Comparison of ENCODE assay signal across 23 cellular contexts in the genomic region with DNA sequence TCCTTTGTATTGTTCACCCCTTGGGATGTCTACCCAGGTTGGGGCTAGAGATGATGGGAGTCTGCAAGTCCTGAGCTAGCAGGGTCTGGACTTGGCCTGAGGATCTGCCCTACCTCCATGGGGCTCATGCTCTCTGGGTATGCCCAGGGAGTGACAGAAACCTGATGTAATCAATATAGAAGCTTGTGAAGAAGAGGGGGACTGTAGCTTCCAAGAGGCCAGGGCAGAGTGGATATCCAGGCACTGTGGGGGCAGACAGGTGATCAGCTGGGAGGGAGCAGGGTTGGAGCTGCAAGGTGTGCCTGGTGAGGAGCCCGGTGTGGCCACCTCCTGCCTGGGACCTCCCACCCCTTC.
DNase-seq lines count a peak whose midpoint lies in the region; ATAC-seq and TF ChIP-seq lines count a peak whose summit lies in the region.
"Had no signal": no experiment of that assay in that cellular context is flagged by ENCODE, and none has a peak within 500 bp of the region (broad histone marks: within the 10 kb centered on the region; RNA-seq: fewer than 3 reads in every experiment).

No MANE protein-coding gene starts in this region.

- H3K4me3 ChIP-seq in left ventricle myocardium inferior (no peak overlapping the region), Caco-2 (ENCODE audit: low read depth, low read length) (no peak overlapping the region), upper lobe of right lung (no peak overlapping the region)
- H3K4me3 ChIP-seq: BLaER1, GM12878, GM23338 had no signal

- TF ChIP-seq CTCF in left ventricle myocardium inferior (IDR thresholded peaks at IDR 0.05; ENCODE audit: borderline replicate concordance) (no peak), chondrocyte (IDR thresholded peaks at IDR 0.05) (no peak), Caco-2 (IDR thresholded peaks at IDR 0.05; ENCODE audit: insufficient read depth in 1 of 2, low read depth in 1 of 2, low read length in 1 of 2, severe bottlenecking in 1 of 2, unreplicated experiment in 1 of 2) (no peak), upper lobe of right lung (IDR thresholded peaks at IDR 0.05) (no peak)

- H3K9me3 Mint-ChIP-seq in T-helper 2 cell treated with Interferon-gamma antibody and Interleukin-4, amounts not matched to agents 5 μg/mL and 100 μg/mL, for 36 hours, result no peaks in the 10 kb centered on the region
- no peaks in the 10 kb centered on the region for H3K9me3 Mint-ChIP-seq in chondrocyte (ENCODE audit: low read depth)
- H3K9me3 Mint-ChIP-seq in stimulated activated effector memory CD8-positive, alpha-beta T cell treated with anti-CD3 and anti-CD28 coated beads, Interleukin-12 subunit alpha, Interleukin-12 subunit beta, amount 100 ng/mL, for 72 hours, result no peaks in the 10 kb centered on the region
- no peaks in the 10 kb centered on the region for H3K9me3 Mint-ChIP-seq in Caco-2 (ENCODE audit: unreplicated experiment)
- H3K9me3 Mint-ChIP-seq: CD4-positive, alpha-beta T cell; GM23338 had no signal

- H3K27ac ChIP-seq in left ventricle myocardium inferior (replicated peaks) (peak overlapping the region; percentile 46), upper lobe of right lung (no peak overlapping the region)
- H3K27ac ChIP-seq: 22Rv1, BLaER1, RWPE1 had no signal

- no peak for DNase-seq in T-helper 2 cell treated with Interferon-gamma antibody and Interleukin-4, amounts not matched to agents 5 μg/mL and 100 μg/mL, for 36 hours (ENCODE audit: low spot score)
- DNase-seq in T-helper 2 cell, result no peak
- DNase-seq in left ventricle myocardium inferior, result no peak
- DNase-seq in left cardiac atrium, result no peak
- no peak for DNase-seq in chondrocyte (ENCODE audit: low spot score)
- no peak for DNase-seq in stimulated activated effector memory CD8-positive, alpha-beta T cell treated with anti-CD3 and anti-CD28 coated beads, Interleukin-12 subunit alpha, Interleukin-12 subunit beta, amount 100 ng/mL, for 72 hours (ENCODE audit: low spot score in 2 of 2)
- no peak for DNase-seq in Caco-2
- DNase-seq in upper lobe of right lung, result no peak
- DNase-seq: ACHN; CD4-positive, alpha-beta T cell; DND-41; HCEC 1CT; MV-4-11; NCI-H1105 treated with DMSO at 0.1 percent for 48 hours; NCI-H2029 treated with DMSO at 0.1 percent for 48 hours; NCI-H226; NCI-H510A treated with DMSO at 0.1 percent for 48 hours; NCI-H748 treated with DMSO at 0.1 percent for 48 hours had no signal

- no peaks in the 10 kb centered on the region for H3K9me3 ChIP-seq in left ventricle myocardium inferior (replicated peaks)
- no peaks in the 10 kb centered on the region for H3K9me3 ChIP-seq in Caco-2
- no peaks in the 10 kb centered on the region for H3K9me3 ChIP-seq in upper lobe of right lung
- H3K9me3 ChIP-seq: BLaER1 had no signal

- H3K4me1 Mint-ChIP-seq in T-helper 2 cell treated with Interferon-gamma antibody and Interleukin-4, amounts not matched to agents 5 μg/mL and 100 μg/mL, for 36 hours (ENCODE audit: low read depth), result peaks cover 16% of the 10 kb centered on the region
- H3K4me1 Mint-ChIP-seq in chondrocyte (ENCODE audit: low read depth) (peaks cover 11% of the 10 kb centered on the region), Caco-2 (ENCODE audit: low read depth, unreplicated experiment) (no peaks in the 10 kb centered on the region)
- peaks cover 45% of the 10 kb centered on the region for H3K4me1 Mint-ChIP-seq in stimulated activated effector memory CD8-positive, alpha-beta T cell treated with anti-CD3 and anti-CD28 coated beads, Interleukin-12 subunit alpha, Interleukin-12 subunit beta, amount 100 ng/mL, for 72 hours
- H3K4me1 Mint-ChIP-seq: GM23338 had no signal

- no peaks in the 10 kb centered on the region for H3K27me3 Mint-ChIP-seq in T-helper 2 cell treated with Interferon-gamma antibody and Interleukin-4, amounts not matched to agents 5 μg/mL and 100 μg/mL, for 36 hours (ENCODE audit: low read depth)
- H3K27me3 Mint-ChIP-seq in chondrocyte (ENCODE audit: low read depth) (no peaks in the 10 kb centered on the region), Caco-2 (ENCODE audit: insufficient read depth, unreplicated experiment) (no peaks in the 10 kb centered on the region)
- H3K27me3 Mint-ChIP-seq: CD4-positive, alpha-beta T cell had no signal

- intact Hi-C loops in left ventricle myocardium inferior (cut with micrococcal nuclease) (no loop called here), left cardiac atrium (cut with DNase I) (no loop called here), Caco-2 (cut with micrococcal nuclease; ENCODE audit: unreplicated experiment) (no loop called here), upper lobe of right lung (cut with DNase I) (no loop called here)

- H3K36me3 Mint-ChIP-seq in T-helper 2 cell treated with Interferon-gamma antibody and Interleukin-4, amounts not matched to agents 5 μg/mL and 100 μg/mL, for 36 hours (ENCODE audit: low read depth), result no peaks in the 10 kb centered on the region
- H3K36me3 Mint-ChIP-seq in chondrocyte (ENCODE audit: low read depth) (peaks cover 25% of the 10 kb centered on the region), Caco-2 (ENCODE audit: insufficient read depth, unreplicated experiment) (no peaks in the 10 kb centered on the region)
- peaks cover 7% of the 10 kb centered on the region for H3K36me3 Mint-ChIP-seq in stimulated activated effector memory CD8-positive, alpha-beta T cell treated with anti-CD3 and anti-CD28 coated beads, Interleukin-12 subunit alpha, Interleukin-12 subunit beta, amount 100 ng/mL, for 72 hours

- H3K4me1 ChIP-seq in left ventricle myocardium inferior (peaks cover 26% of the 10 kb centered on the region), Caco-2 (no peaks in the 10 kb centered on the region), upper lobe of right lung (no peaks in the 10 kb centered on the region)

- no TSS peak for BruUV-seq in Caco-2 (replicated peaks; lab: Mats Ljungman, UMichigan)

- H3K27me3 ChIP-seq in left ventricle myocardium inferior (ENCODE audit: low read depth) (no peaks in the 10 kb centered on the region), Caco-2 (replicated peaks; ENCODE audit: control insufficient read depth, insufficient read depth, low read length) (no peaks in the 10 kb centered on the region), upper lobe of right lung (no peaks in the 10 kb centered on the region)
- H3K27me3 ChIP-seq: BLaER1 had no signal

- CTCF ChIA-PET in Caco-2 (lab: Charles Lee), result no interaction called here

- H3K4me3 Mint-ChIP-seq in T-helper 2 cell treated with Interferon-gamma antibody and Interleukin-4, amounts not matched to agents 5 μg/mL and 100 μg/mL, for 36 hours, result no peak overlapping the region
- no peak overlapping the region for H3K4me3 Mint-ChIP-seq in chondrocyte (ENCODE audit: unreplicated experiment)
- peak overlapping the region; percentile 45 for H3K4me3 Mint-ChIP-seq in stimulated activated effector memory CD8-positive, alpha-beta T cell treated with anti-CD3 and anti-CD28 coated beads, Interleukin-12 subunit alpha, Interleukin-12 subunit beta, amount 100 ng/mL, for 72 hours
- no peak overlapping the region for H3K4me3 Mint-ChIP-seq in Caco-2 (ENCODE audit: unreplicated experiment)
- H3K4me3 Mint-ChIP-seq: CD4-positive, alpha-beta T cell; GM23338 had no signal

- no peaks in the 10 kb centered on the region for H3K36me3 ChIP-seq in left ventricle myocardium inferior
- H3K36me3 ChIP-seq in Caco-2 (ENCODE audit: control insufficient read depth, insufficient read depth, low read length), result no peaks in the 10 kb centered on the region
- no peaks in the 10 kb centered on the region for H3K36me3 ChIP-seq in upper lobe of right lung

- POLR2A ChIA-PET in Caco-2 (lab: Charles Lee), result no interaction called here

- H3K27ac Mint-ChIP-seq in T-helper 2 cell treated with Interferon-gamma antibody and Interleukin-4, amounts not matched to agents 5 μg/mL and 100 μg/mL, for 36 hours, result peak overlapping the region; percentile 27
- H3K27ac Mint-ChIP-seq in chondrocyte (ENCODE audit: unreplicated experiment), result peak overlapping the region; percentile 34
- peak overlapping the region; percentile 90 for H3K27ac Mint-ChIP-seq in stimulated activated effector memory CD8-positive, alpha-beta T cell treated with anti-CD3 and anti-CD28 coated beads, Interleukin-12 subunit alpha, Interleukin-12 subunit beta, amount 100 ng/mL, for 72 hours
- H3K27ac Mint-ChIP-seq in Caco-2 (ENCODE audit: unreplicated experiment), result no peak overlapping the region
- H3K27ac Mint-ChIP-seq: CD4-positive, alpha-beta T cell; GM23338 had no signal

- ATAC-seq in left cardiac atrium, result no peak
- ATAC-seq in stimulated activated effector memory CD8-positive, alpha-beta T cell treated with anti-CD3 and anti-CD28 coated beads, Interleukin-12 subunit alpha, Interleukin-12 subunit beta, amount 100 ng/mL, for 72 hours, result peak; percentile 17
- ATAC-seq in upper lobe of right lung, result no peak
- ATAC-seq: GM12878, GM23338 had no signal
